ENCODE assay signal across 15 cellular contexts in genomic region chr6:3796396-3796795, GRCh38. TPM values are rescaled to one million over a fixed set of nuclear protein-coding genes. Genes with fewer than 3 reads are reported as not detected.
DNase-seq lines count a peak whose midpoint lies in the region; ATAC-seq and TF ChIP-seq lines count a peak whose summit lies in the region.
"Had no signal": no experiment of that assay in that cellular context is flagged by ENCODE, and none has a peak within 500 bp of the region (broad histone marks: within the 10 kb centered on the region; RNA-seq: fewer than 3 reads in every experiment).

No MANE protein-coding gene starts in this region.

- peak; percentile 41 to 45 for DNase-seq in NCI-H526 (lab: John Stamatoyannopoulos, UW)
- DNase-seq in NCI-H526 treated with DMSO at 0.1 percent for 48 hours (lab: John Stamatoyannopoulos, UW): no peak
- peak in 3 of 10 donors; percentile 14 to 48 (median 33) for DNase-seq in dorsolateral prefrontal cortex
- no peak for DNase-seq in lower lobe of right lung
- no peak for DNase-seq in tibial nerve (ENCODE audit: low spot score in 2 of 2)
- DNase-seq in AG08395 (ENCODE audit: low spot score): no peak
- DNase-seq in ascending aorta (ENCODE audit: low spot score in 2 of 2): no peak
- DNase-seq in effector CD4-positive, alpha-beta T cell: no peak
- DNase-seq: activated CD4-positive, alpha-beta T cell treated with anti-CD3 and anti-CD28 coated beads, Interleukin-2, amount 10 ng/mL, durations not matched to agents 24 days and 14 days; activated effector memory CD4-positive, alpha-beta T cell treated with anti-CD3 and anti-CD28 coated beads, Interleukin-2, amount 50 U/mL, for 16 hours; DMS79 treated with DMSO at 0.1 percent for 48 hours; MM.1S; NK-92 treated with Interleukin-12 subunit alpha and Interleukin-12 subunit beta, amount 100 ng/mL, for 24 hours; stimulated activated naive CD4-positive, alpha-beta T cell; T-cell had no signal

- peak overlapping the region in 24 of 59 donors; percentile 1 to 44 (median 19) for H3K4me3 ChIP-seq in dorsolateral prefrontal cortex
- H3K4me3 ChIP-seq in lower lobe of right lung: no peak overlapping the region
- H3K4me3 ChIP-seq in tibial nerve: no peak overlapping the region
- no peak overlapping the region for H3K4me3 ChIP-seq in ascending aorta

- H3K4me1 ChIP-seq in lower lobe of right lung (peaks cover 37% of the 10 kb centered on the region), tibial nerve (peaks cover 0 to 31% (median 8%) of the 10 kb centered on the region in 4 donors), ascending aorta (peaks cover 8 to 22% of the 10 kb centered on the region in 2 donors)

- no peaks in the 10 kb centered on the region for H3K9me3 ChIP-seq in lower lobe of right lung
- no peaks in the 10 kb centered on the region for H3K9me3 ChIP-seq in tibial nerve
- no peaks in the 10 kb centered on the region for H3K9me3 ChIP-seq in ascending aorta

- H3K27ac ChIP-seq in dorsolateral prefrontal cortex: peak overlapping the region; percentile 33 to 95 (median 85)
- H3K27ac ChIP-seq in lower lobe of right lung: peak overlapping the region; percentile 71
- H3K27ac ChIP-seq in tibial nerve: peak overlapping the region in 3 of 4 donors; percentile 23 to 59 (median 37)
- H3K27ac ChIP-seq in ascending aorta: no peak overlapping the region

- intact Hi-C loops in dorsolateral prefrontal cortex (cut with DNase I): loop anchor here (2.0 to 10.0 kb wide), 2 partner anchors 48 kb away; partner anchors contain the start of gene FAM50B (in 1 of the 2)
- intact Hi-C loops in lower lobe of right lung (cut with DNase I): no loop called here
- intact Hi-C loops in ascending aorta (cut with DNase I): no loop called here

- H3K27me3 ChIP-seq in dorsolateral prefrontal cortex (no peaks in the 10 kb centered on the region), lower lobe of right lung (ENCODE audit: low read depth) (no peaks in the 10 kb centered on the region), tibial nerve (no peaks in the 10 kb centered on the region), ascending aorta (no peaks in the 10 kb centered on the region)

- no peaks in the 10 kb centered on the region for H3K36me3 ChIP-seq in lower lobe of right lung
- no peaks in the 10 kb centered on the region for H3K36me3 ChIP-seq in tibial nerve
- H3K36me3 ChIP-seq in ascending aorta: no peaks in the 10 kb centered on the region

- WGBS in tibial nerve, 2 donors: 53 to 54% methylated on average over 4 of the region's 4 CpGs

- no peak for TF ChIP-seq POLR2A in tibial nerve (IDR thresholded peaks at IDR 0.05)

- TF ChIP-seq EP300 in tibial nerve (IDR thresholded peaks at IDR 0.05): peak in 1 of 2 donors; percentile 31

- ATAC-seq in lower lobe of right lung: no peak
- ATAC-seq: T-cell had no signal

- TF ChIP-seq CTCF in dorsolateral prefrontal cortex (IDR thresholded peaks at IDR 0.05 in 54 of 56, conservative IDR thresholded peaks at IDR 0.05 in 2 of 56; ENCODE audit: low read depth in 1 of 56, partially characterized antibody in 56 of 56): no peak
- TF ChIP-seq CTCF in lower lobe of right lung (IDR thresholded peaks at IDR 0.05): no peak
- TF ChIP-seq CTCF in tibial nerve (IDR thresholded peaks at IDR 0.05): no peak
- no peak for TF ChIP-seq CTCF in ascending aorta (IDR thresholded peaks at IDR 0.05)

RNA-seq across cellular contexts. Expression of gene PXDC1, which starts 44.9 kb away (rescaled TPM):
- total RNA-seq in dorsolateral prefrontal cortex (10 to 100 TPM in 115 of 120 experiments, 1 to 10 TPM in 5; 8.4 to 47.3 (median 17.5) TPM), lower lobe of right lung (50.9 TPM), tibial nerve (100 to 1,000 TPM in 3 of 4 donors, 10 to 100 TPM in 1; 93.6 to 174 (median 113) TPM), ascending aorta (310 TPM)

RNA-seq across cellular contexts. Expression of gene FAM50B, which starts 52.8 kb away (rescaled TPM):
- total RNA-seq in dorsolateral prefrontal cortex (10 to 100 TPM; 15.2 to 33.0 (median 23.6) TPM), lower lobe of right lung (10.6 TPM), tibial nerve (10 to 100 TPM in 3 of 4 donors, 1 to 10 TPM in 1; 6.9 to 23.5 (median 16.1) TPM), ascending aorta (8.1 TPM)

Comparison
In these comparisons a context has a peak if more than half of its experiments do, and no peak if none do; other contexts are left out.
1. DNase-seq: peak in NCI-H526 (2 of 2); none in NCI-H526 treated with DMSO at 0.1 percent for 48 hours (single experiment), lower lobe of right lung (single experiment), tibial nerve (0 of 2), AG08395 (single experiment), ascending aorta (0 of 2) and effector CD4-positive, alpha-beta T cell (single experiment).
2. H3K27ac ChIP-seq: peak in dorsolateral prefrontal cortex (59 of 59), lower lobe of right lung (single experiment) and tibial nerve (3 of 4); none in ascending aorta (0 of 2).
3. intact Hi-C loops: an anchor here in dorsolateral prefrontal cortex (2.0 to 10.0 kb wide); none called in lower lobe of right lung and ascending aorta.